25 cellular contexts compared by ENCODE assay signal in genomic region chr7:106888204-106888603, GRCh38. TPM values are rescaled to one million over a fixed set of nuclear protein-coding genes. Genes with fewer than 3 reads are reported as not detected.
DNase-seq lines count a peak whose midpoint lies in the region; ATAC-seq and TF ChIP-seq lines count a peak whose summit lies in the region.
"Had no signal": no experiment of that assay in that cellular context is flagged by ENCODE, and none has a peak within 500 bp of the region (broad histone marks: within the 10 kb centered on the region; RNA-seq: fewer than 3 reads in every experiment).

No MANE protein-coding gene starts in this region.

- H3K23ac ChIP-seq in IMR-90 (ENCODE audit: low read depth, low read length), result no peak overlapping the region
- no peak overlapping the region for H3K23ac ChIP-seq in trophoblast cell (ENCODE audit: low read length)

- H3K79me1 ChIP-seq in IMR-90 (ENCODE audit: low read depth in 1 of 2, low read length in 2 of 2), result no peaks in the 10 kb centered on the region
- no peaks in the 10 kb centered on the region for H3K79me1 ChIP-seq in trophoblast cell (ENCODE audit: low read length)

- TF ChIP-seq CTCF in IMR-90 (conservative IDR thresholded peaks at IDR 0.05; ENCODE audit: low read depth, low read length) (no peak), activated B cell treated with CpG ODN at 0.5 μM for 24 hours (IDR thresholded peaks at IDR 0.05) (no peak)

- H3K4me3 ChIP-seq in IMR-90 (ENCODE audit: insufficient read depth, low read depth, low read length) (no peak overlapping the region), trophoblast cell (ENCODE audit: low read depth, low read length) (no peak overlapping the region)
- H3K4me3 ChIP-seq: GM23338, HAP-1, Peyer's patch, SK-N-MC had no signal

- H3K27me3 ChIP-seq in IMR-90 (ENCODE audit: control insufficient read depth, insufficient read depth, low read length), result peaks cover 5% of the 10 kb centered on the region
- no peaks in the 10 kb centered on the region for H3K27me3 ChIP-seq in trophoblast cell (ENCODE audit: insufficient read depth, low read length)
- H3K27me3 ChIP-seq: Peyer's patch had no signal

- TF ChIP-seq RAD21 in IMR-90 (IDR thresholded peaks at IDR 0.05; ENCODE audit: low read length), result no peak

- no peak overlapping the region for H3K4me3 Mint-ChIP-seq in activated naive CD4-positive, alpha-beta T cell treated with anti-CD3 and anti-CD28 coated beads, Interleukin-2, amount 50 U/mL, for 24 hours
- H3K4me3 Mint-ChIP-seq in activated naive CD4-positive, alpha-beta T cell treated with anti-CD3 and anti-CD28 coated beads, Interleukin-2, amount 10 ng/mL, durations not matched to agents 7 days and 5 days, result no peak overlapping the region
- no peak overlapping the region for H3K4me3 Mint-ChIP-seq in activated B cell treated with CpG ODN at 0.5 μM for 24 hours
- H3K4me3 Mint-ChIP-seq: B cell; CD8-positive, alpha-beta T cell; GM23338; HFFc6 had no signal

- CTCF ChIA-PET in activated naive CD4-positive, alpha-beta T cell treated with anti-CD3 and anti-CD28 coated beads, Interleukin-2, amount 10 ng/mL, durations not matched to agents 7 days and 5 days (lab: Charles Lee), result no interaction called here
- CTCF ChIA-PET in IMR-90 (lab: Yijun Ruan, JAX), result no interaction called here
- CTCF ChIA-PET in activated B cell treated with CpG ODN at 0.5 μM for 24 hours (lab: Charles Lee), result no interaction called here

- BruUV-seq in IMR-90 (replicated peaks; lab: Mats Ljungman, UMichigan), result no TSS peak

- no peak overlapping the region for H3K9ac ChIP-seq in IMR-90 (ENCODE audit: low read depth, low read length)
- no peak overlapping the region for H3K9ac ChIP-seq in trophoblast cell (ENCODE audit: low read length)

- ATAC-seq in IMR-90 (ENCODE audit: low read depth) (no peak), activated B cell treated with CpG ODN at 0.5 μM for 24 hours (ENCODE audit: low read depth) (no peak)
- ATAC-seq: CD8-positive, alpha-beta T cell; GM23338 had no signal

- H3K4me1 ChIP-seq in IMR-90 (ENCODE audit: control insufficient read depth, insufficient read depth, low read length), result no peaks in the 10 kb centered on the region
- peaks cover 0 to 1% of the 10 kb centered on the region in 2 experiments for H3K4me1 ChIP-seq in trophoblast cell (ENCODE audit: control insufficient read depth in 1 of 2, insufficient read depth in 2 of 2, low read length in 2 of 2)
- H3K4me1 ChIP-seq: Caco-2, HAP-1, Peyer's patch had no signal

- H4K5ac ChIP-seq in IMR-90 (ENCODE audit: low read depth, low read length), result no peak overlapping the region

- DNase-seq in activated naive CD4-positive, alpha-beta T cell treated with anti-CD3 and anti-CD28 coated beads, Interleukin-2, amount 10 ng/mL, durations not matched to agents 7 days and 5 days, result no peak
- DNase-seq in IMR-90, result no peak
- no peak for DNase-seq in activated B cell treated with CpG ODN at 0.5 μM for 24 hours
- no peak for DNase-seq in trophoblast cell
- DNase-seq in RPMI8226, result no peak
- no peak for DNase-seq in glomerular visceral epithelial cell (ENCODE audit: extremely low spot score)
- no peak for DNase-seq in A172 (ENCODE audit: low spot score)
- DNase-seq: Caco-2; CD8-positive, alpha-beta T cell; HFFc6; NCI-H1694; NCI-H2029 treated with DMSO at 0.1 percent for 48 hours; NCI-H69; OCI-M1; Peyer's patch; SIG-M5 had no signal

- H3K27ac Mint-ChIP-seq in activated naive CD4-positive, alpha-beta T cell treated with anti-CD3 and anti-CD28 coated beads, Interleukin-2, amount 50 U/mL, for 24 hours, result peak overlapping the region; percentile 57
- no peak overlapping the region for H3K27ac Mint-ChIP-seq in activated naive CD4-positive, alpha-beta T cell treated with anti-CD3 and anti-CD28 coated beads, Interleukin-2, amount 10 ng/mL, durations not matched to agents 7 days and 5 days
- H3K27ac Mint-ChIP-seq in activated B cell treated with CpG ODN at 0.5 μM for 24 hours, result peak overlapping the region; percentile 9
- H3K27ac Mint-ChIP-seq: B cell; CD8-positive, alpha-beta T cell; GM23338; HFFc6 had no signal

- H2BK120ac ChIP-seq in IMR-90 (ENCODE audit: low read depth, low read length) (no peak overlapping the region), trophoblast cell (ENCODE audit: insufficient read depth, low read length, poor library complexity) (no peak overlapping the region)

- no peak overlapping the region for H4K8ac ChIP-seq in IMR-90 (ENCODE audit: low read depth in 2 of 2, low read length in 2 of 2)
- H4K8ac ChIP-seq in trophoblast cell (ENCODE audit: low read depth, low read length), result no peak overlapping the region

- WGBS in IMR-90 (ENCODE audit: extremely low coverage in 2 of 2, insufficient read length in 1 of 2), 2 experiments, result no CpG with 5 or more reads among the region's 5 CpGs
- no CpG with 5 or more reads among the region's 5 CpGs for WGBS in trophoblast cell (ENCODE audit: extremely low coverage, insufficient coverage, insufficient read length)

- no peak overlapping the region for H3K18ac ChIP-seq in IMR-90 (ENCODE audit: low read depth, low read length)
- no peak overlapping the region for H3K18ac ChIP-seq in trophoblast cell (ENCODE audit: low read length)

- H2AK9ac ChIP-seq in IMR-90 (replicated peaks; ENCODE audit: low read depth, low read length, poor library complexity), result no peak overlapping the region

- H2BK12ac ChIP-seq in trophoblast cell (ENCODE audit: low read length), result peak overlapping the region; percentile 17

- H3K27ac ChIP-seq in IMR-90 (ENCODE audit: insufficient read depth, low read length) (no peak overlapping the region), trophoblast cell (ENCODE audit: low read depth, low read length) (no peak overlapping the region)
- H3K27ac ChIP-seq: C4-2B, Peyer's patch, SK-N-MC had no signal

- H3K79me2 ChIP-seq in trophoblast cell (ENCODE audit: control insufficient read depth, insufficient read depth, low read length, poor library complexity), result no peaks in the 10 kb centered on the region

- H4K91ac ChIP-seq in IMR-90 (ENCODE audit: insufficient read depth, low read depth, low read length) (no peak overlapping the region), trophoblast cell (ENCODE audit: low read depth, low read length) (no peak overlapping the region)

- H3K14ac ChIP-seq in IMR-90 (replicated peaks; ENCODE audit: low read depth, low read length), result 0 out of 2 replicates have a peak overlapping the region, but pooled peaks have one; percentile 15
- no peak overlapping the region for H3K14ac ChIP-seq in trophoblast cell (ENCODE audit: low read length)

- H3K9me1 ChIP-seq in IMR-90 (ENCODE audit: insufficient read depth, low read length), result no peaks in the 10 kb centered on the region

- peaks cover 48% of the 10 kb centered on the region for H3K36me3 Mint-ChIP-seq in activated naive CD4-positive, alpha-beta T cell treated with anti-CD3 and anti-CD28 coated beads, Interleukin-2, amount 50 U/mL, for 24 hours
- H3K36me3 Mint-ChIP-seq in activated naive CD4-positive, alpha-beta T cell treated with anti-CD3 and anti-CD28 coated beads, Interleukin-2, amount 10 ng/mL, durations not matched to agents 7 days and 5 days, result peaks cover 84% of the 10 kb centered on the region
- peaks cover 96% of the 10 kb centered on the region for H3K36me3 Mint-ChIP-seq in activated B cell treated with CpG ODN at 0.5 μM for 24 hours (ENCODE audit: low read depth)

- H3K9me3 ChIP-seq in IMR-90 (ENCODE audit: control insufficient read depth, insufficient read depth, low read length) (no peaks in the 10 kb centered on the region; the same call in 1 of the 2 replicates), trophoblast cell (ENCODE audit: insufficient read depth, low read depth, low read length) (no peaks in the 10 kb centered on the region)
- H3K9me3 ChIP-seq: Caco-2, HAP-1, Peyer's patch had no signal

- intact Hi-C loops in IMR-90 (cut with micrococcal nuclease) (no loop called here), activated B cell treated with CpG ODN at 0.5 μM for 24 hours (cut with micrococcal nuclease) (no loop called here)

- no peak overlapping the region for H3K56ac ChIP-seq in IMR-90 (ENCODE audit: extremely low read depth, insufficient read depth, low read length)

- H3K4me2 ChIP-seq in IMR-90 (ENCODE audit: low read depth, low read length) (no peak overlapping the region), trophoblast cell (ENCODE audit: low read length) (no peak overlapping the region)
- H3K4me2 ChIP-seq: GM23338 had no signal

- H2AFZ ChIP-seq in IMR-90 (replicated peaks; ENCODE audit: low read length, poor library complexity) (no peak overlapping the region), trophoblast cell (ENCODE audit: insufficient read depth, low read length, poor library complexity) (no peak overlapping the region)

- H2BK5ac ChIP-seq in IMR-90 (ENCODE audit: low read depth, low read length, poor library complexity, severe bottlenecking) (no peak overlapping the region), trophoblast cell (ENCODE audit: low read depth, low read length, poor library complexity) (no peak overlapping the region)

- H2BK20ac ChIP-seq in IMR-90 (ENCODE audit: low read depth, low read length), result no peak overlapping the region

- H2BK15ac ChIP-seq in IMR-90 (ENCODE audit: low read depth, low read length), result no peak overlapping the region

- H2AK5ac ChIP-seq in IMR-90 (ENCODE audit: low read depth, low read length) (no peak overlapping the region), trophoblast cell (ENCODE audit: low read length) (no peak overlapping the region)

- TF ChIP-seq POLR2A in IMR-90 (IDR thresholded peaks at IDR 0.05; ENCODE audit: low read depth, low read length), result no peak

- dilution Hi-C loops in IMR-90 (cut with HindIII; ENCODE audit: low sequenced_read_pairs, unreplicated experiment), result no loop called here

- H3K4me1 Mint-ChIP-seq in activated naive CD4-positive, alpha-beta T cell treated with anti-CD3 and anti-CD28 coated beads, Interleukin-2, amount 50 U/mL, for 24 hours, result peaks cover 23% of the 10 kb centered on the region
- peaks cover 6% of the 10 kb centered on the region for H3K4me1 Mint-ChIP-seq in activated naive CD4-positive, alpha-beta T cell treated with anti-CD3 and anti-CD28 coated beads, Interleukin-2, amount 10 ng/mL, durations not matched to agents 7 days and 5 days
- H3K4me1 Mint-ChIP-seq in activated B cell treated with CpG ODN at 0.5 μM for 24 hours, result peaks cover 44% of the 10 kb centered on the region

- H3K4ac ChIP-seq in IMR-90 (ENCODE audit: low read depth, low read length), result no peak overlapping the region
- no peak overlapping the region for H3K4ac ChIP-seq in trophoblast cell (ENCODE audit: low read depth, low read length)

- no peak overlapping the region for H4K12ac ChIP-seq in trophoblast cell (ENCODE audit: low read depth, low read length)

- POLR2A ChIA-PET in IMR-90 (lab: Charles Lee; ENCODE audit: unreplicated experiment), result no interaction called here
- POLR2A ChIA-PET in activated B cell treated with CpG ODN at 0.5 μM for 24 hours (lab: Charles Lee), result no interaction called here

- H3K36me3 ChIP-seq in IMR-90 (ENCODE audit: control insufficient read depth, insufficient read depth, low read length), result no peaks in the 10 kb centered on the region
- H3K36me3 ChIP-seq in trophoblast cell (ENCODE audit: control insufficient read depth in 1 of 2, insufficient read depth in 2 of 2, low read length in 2 of 2), result no peaks in the 10 kb centered on the region
- H3K36me3 ChIP-seq: HAP-1 had no signal

- no peaks in the 10 kb centered on the region for H3K9me3 Mint-ChIP-seq in activated naive CD4-positive, alpha-beta T cell treated with anti-CD3 and anti-CD28 coated beads, Interleukin-2, amount 50 U/mL, for 24 hours
- H3K9me3 Mint-ChIP-seq in activated naive CD4-positive, alpha-beta T cell treated with anti-CD3 and anti-CD28 coated beads, Interleukin-2, amount 10 ng/mL, durations not matched to agents 7 days and 5 days, result no peaks in the 10 kb centered on the region
- H3K9me3 Mint-ChIP-seq in activated B cell treated with CpG ODN at 0.5 μM for 24 hours, result no peaks in the 10 kb centered on the region
- H3K9me3 Mint-ChIP-seq: CD8-positive, alpha-beta T cell; HFFc6 had no signal

- H4K20me1 ChIP-seq in IMR-90 (ENCODE audit: insufficient read depth, low read length), result no peaks in the 10 kb centered on the region

- in situ Hi-C loops in IMR-90 (cut with MboI; ENCODE audit: low sequenced_read_pairs), result no loop called here

- no peaks in the 10 kb centered on the region for H3K27me3 Mint-ChIP-seq in activated naive CD4-positive, alpha-beta T cell treated with anti-CD3 and anti-CD28 coated beads, Interleukin-2, amount 50 U/mL, for 24 hours
- no peaks in the 10 kb centered on the region for H3K27me3 Mint-ChIP-seq in activated naive CD4-positive, alpha-beta T cell treated with anti-CD3 and anti-CD28 coated beads, Interleukin-2, amount 10 ng/mL, durations not matched to agents 7 days and 5 days
- no peaks in the 10 kb centered on the region for H3K27me3 Mint-ChIP-seq in activated B cell treated with CpG ODN at 0.5 μM for 24 hours
- H3K27me3 Mint-ChIP-seq: B cell had no signal

RNA-seq across cellular contexts. Expression of gene PIK3CG, which starts 23.1 kb away (rescaled TPM):
- total RNA-seq in IMR-90 (2012; rRNA removed), result under 0.01 TPM in 2 replicates
- polyA plus RNA-seq in IMR-90 (2012; rRNA removed), result not detected in 2 replicates
- 0.01 TPM in 1 of 2 replicates, not detected in the other for polyA plus RNA-seq in IMR-90 (2012; cell fraction: cytosol; rRNA removed)
- polyA plus RNA-seq in IMR-90 (2012; cell fraction: nucleus; rRNA removed; ENCODE audit: low replicate concordance), result 0.03 TPM in 1 of 2 replicates, not detected in the other
- total RNA-seq in activated B cell treated with CpG ODN at 0.5 μM for 24 hours, result 62.0 and 63.6 TPM in 2 replicates
- polyA plus RNA-seq in trophoblast cell (2013), result not detected in 2 replicates
- total RNA-seq in A172 (2014; rRNA removed; shearing (Covaris generic)), result 4.7 and 5.4 TPM in 2 replicates
- total RNA-seq: Caco-2, GM23338, HFFc6, LHCN-M2, MCF 10A, NCI-H460 had no signal
- polyA plus RNA-seq: GM23338 had no signal
